ENCODE assay signal across 1 cellular context in the genomic region with DNA sequence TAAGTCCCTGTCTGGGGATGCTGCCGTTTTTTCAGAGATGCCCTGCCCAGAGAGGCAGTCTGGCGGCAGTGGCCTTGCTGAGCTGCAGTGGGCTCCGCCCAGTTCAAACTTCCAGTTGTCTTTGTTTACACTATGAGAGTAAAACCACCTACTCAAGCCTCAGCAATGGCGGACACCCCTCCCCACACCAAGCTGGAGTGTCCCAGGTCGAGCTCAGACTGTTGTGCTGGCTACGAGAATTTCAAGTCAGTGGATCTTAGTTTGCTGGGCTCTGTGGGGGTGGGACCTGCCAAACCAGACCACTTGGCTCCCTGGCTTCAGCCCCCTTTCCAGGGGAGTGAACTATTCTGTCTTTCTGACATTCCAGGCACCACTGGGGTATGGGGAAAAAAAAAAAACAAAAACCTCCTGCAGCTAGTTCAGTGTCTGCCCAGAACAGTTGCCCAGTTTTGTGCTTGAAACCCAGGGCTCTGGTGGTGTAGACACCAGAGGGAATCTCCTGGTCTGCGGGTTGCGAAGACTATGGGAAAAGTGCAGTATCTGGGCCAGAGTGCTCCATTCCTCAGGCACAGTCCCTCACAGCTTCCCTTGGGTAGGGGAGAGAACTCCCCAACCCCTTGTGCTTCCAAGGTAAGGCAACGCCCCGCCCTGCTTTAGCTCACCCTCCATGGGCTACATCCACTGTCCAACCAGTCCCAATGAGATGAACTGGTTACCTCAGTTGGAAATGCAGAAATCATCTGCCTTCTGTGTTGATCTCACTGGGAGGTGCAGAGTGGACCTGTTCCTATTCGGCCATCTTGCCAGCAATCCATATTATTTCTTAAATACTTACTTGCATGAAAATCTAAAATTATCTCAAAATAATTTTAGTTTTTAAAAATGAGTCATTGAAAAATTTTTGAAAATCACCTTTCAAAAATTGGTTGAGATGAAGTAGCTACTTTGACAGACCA.
TF ChIP-seq lines count a peak whose summit lies in the region.

No MANE protein-coding gene starts in this region.

TF ChIP-seq in HepG2, 621 proteins besides CTCF, POLR2A, EP300 and RAD21 (continued from another document and continues in another):
- TF ChIP-seq, protein P1, sequence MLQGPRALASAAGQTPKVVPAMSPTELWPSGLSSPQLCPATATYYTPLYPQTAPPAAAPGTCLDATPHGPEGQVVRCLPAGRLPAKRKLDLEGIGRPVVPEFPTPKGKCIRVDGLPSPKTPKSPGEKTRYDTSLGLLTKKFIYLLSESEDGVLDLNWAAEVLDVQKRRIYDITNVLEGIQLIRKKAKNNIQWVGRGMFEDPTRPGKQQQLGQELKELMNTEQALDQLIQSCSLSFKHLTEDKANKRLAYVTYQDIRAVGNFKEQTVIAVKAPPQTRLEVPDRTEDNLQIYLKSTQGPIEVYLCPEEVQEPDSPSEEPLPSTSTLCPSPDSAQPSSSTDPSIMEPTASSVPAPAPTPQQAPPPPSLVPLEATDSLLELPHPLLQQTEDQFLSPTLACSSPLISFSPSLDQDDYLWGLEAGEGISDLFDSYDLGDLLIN (CRISPR knock-in tag; IDR thresholded peaks at IDR 0.05; ENCODE audit: borderline replicate concordance) = no peak
- TF ChIP-seq ZNF205 (CRISPR knock-in tag; IDR thresholded peaks at IDR 0.05) (no peak), HOMEZ (CRISPR knock-in tag; IDR thresholded peaks at IDR 0.05; ENCODE audit: low read depth) (0 out of 2 replicates have a peak, but pooled peaks have one; percentile 17), ZNF878 (CRISPR knock-in tag; IDR thresholded peaks at IDR 0.05) (no peak), ZFP91 (CRISPR knock-in tag; IDR thresholded peaks at IDR 0.05; ENCODE audit: borderline replicate concordance) (0 out of 2 replicates have a peak, but pooled peaks have one; percentile 22), HNF4G (IDR thresholded peaks at IDR 0.05; ENCODE audit: borderline replicate concordance, low read depth, low read length) (peak; percentile 27; the same call in 1 of the 2 replicates), HNF4G (CRISPR knock-in tag; IDR thresholded peaks at IDR 0.05; ENCODE audit: borderline replicate concordance, low read depth) (no peak), ZNF574 (CRISPR knock-in tag; IDR thresholded peaks at IDR 0.05) (peak; percentile 34; the same call in 1 of the 2 replicates), ARID5B (CRISPR knock-in tag; IDR thresholded peaks at IDR 0.05) (peak; percentile 49; the same call in 1 of the 2 replicates), PHF21A (CRISPR knock-in tag; IDR thresholded peaks at IDR 0.05) (no peak), ATF1 (CRISPR knock-in tag; IDR thresholded peaks at IDR 0.05) (no peak), BCL6 (CRISPR knock-in tag; IDR thresholded peaks at IDR 0.05) (peak; percentile 20; the same call in 1 of the 2 replicates), MTERF4 (CRISPR knock-in tag; IDR thresholded peaks at IDR 0.05) (no peak), ZNF672 (CRISPR knock-in tag; IDR thresholded peaks at IDR 0.05) (no peak), HNF4A (CRISPR knock-in tag; IDR thresholded peaks at IDR 0.05) (peak; percentile 55; the same call in 1 of the 2 replicates), KDM5A (IDR thresholded peaks at IDR 0.05; ENCODE audit: borderline replicate concordance, low read length) (no peak), RFXANK (CRISPR knock-in tag; IDR thresholded peaks at IDR 0.05) (no peak), SUZ12 (IDR thresholded peaks at IDR 0.05; ENCODE audit: low read depth, low read length) (no peak)
- TF ChIP-seq, protein P2, sequence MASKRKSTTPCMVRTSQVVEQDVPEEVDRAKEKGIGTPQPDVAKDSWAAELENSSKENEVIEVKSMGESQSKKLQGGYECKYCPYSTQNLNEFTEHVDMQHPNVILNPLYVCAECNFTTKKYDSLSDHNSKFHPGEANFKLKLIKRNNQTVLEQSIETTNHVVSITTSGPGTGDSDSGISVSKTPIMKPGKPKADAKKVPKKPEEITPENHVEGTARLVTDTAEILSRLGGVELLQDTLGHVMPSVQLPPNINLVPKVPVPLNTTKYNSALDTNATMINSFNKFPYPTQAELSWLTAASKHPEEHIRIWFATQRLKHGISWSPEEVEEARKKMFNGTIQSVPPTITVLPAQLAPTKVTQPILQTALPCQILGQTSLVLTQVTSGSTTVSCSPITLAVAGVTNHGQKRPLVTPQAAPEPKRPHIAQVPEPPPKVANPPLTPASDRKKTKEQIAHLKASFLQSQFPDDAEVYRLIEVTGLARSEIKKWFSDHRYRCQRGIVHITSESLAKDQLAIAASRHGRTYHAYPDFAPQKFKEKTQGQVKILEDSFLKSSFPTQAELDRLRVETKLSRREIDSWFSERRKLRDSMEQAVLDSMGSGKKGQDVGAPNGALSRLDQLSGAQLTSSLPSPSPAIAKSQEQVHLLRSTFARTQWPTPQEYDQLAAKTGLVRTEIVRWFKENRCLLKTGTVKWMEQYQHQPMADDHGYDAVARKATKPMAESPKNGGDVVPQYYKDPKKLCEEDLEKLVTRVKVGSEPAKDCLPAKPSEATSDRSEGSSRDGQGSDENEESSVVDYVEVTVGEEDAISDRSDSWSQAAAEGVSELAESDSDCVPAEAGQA (IDR thresholded peaks at IDR 0.05; ENCODE audit: low read depth) = no peak
- TF ChIP-seq, protein P2 (CRISPR knock-in tag; IDR thresholded peaks at IDR 0.05; ENCODE audit: borderline replicate concordance) = no peak
- TF ChIP-seq, protein P3, sequence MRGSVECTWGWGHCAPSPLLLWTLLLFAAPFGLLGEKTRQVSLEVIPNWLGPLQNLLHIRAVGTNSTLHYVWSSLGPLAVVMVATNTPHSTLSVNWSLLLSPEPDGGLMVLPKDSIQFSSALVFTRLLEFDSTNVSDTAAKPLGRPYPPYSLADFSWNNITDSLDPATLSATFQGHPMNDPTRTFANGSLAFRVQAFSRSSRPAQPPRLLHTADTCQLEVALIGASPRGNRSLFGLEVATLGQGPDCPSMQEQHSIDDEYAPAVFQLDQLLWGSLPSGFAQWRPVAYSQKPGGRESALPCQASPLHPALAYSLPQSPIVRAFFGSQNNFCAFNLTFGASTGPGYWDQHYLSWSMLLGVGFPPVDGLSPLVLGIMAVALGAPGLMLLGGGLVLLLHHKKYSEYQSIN (CRISPR knock-in tag; IDR thresholded peaks at IDR 0.05; ENCODE audit: borderline replicate concordance) = no peak
- TF ChIP-seq, protein P4, sequence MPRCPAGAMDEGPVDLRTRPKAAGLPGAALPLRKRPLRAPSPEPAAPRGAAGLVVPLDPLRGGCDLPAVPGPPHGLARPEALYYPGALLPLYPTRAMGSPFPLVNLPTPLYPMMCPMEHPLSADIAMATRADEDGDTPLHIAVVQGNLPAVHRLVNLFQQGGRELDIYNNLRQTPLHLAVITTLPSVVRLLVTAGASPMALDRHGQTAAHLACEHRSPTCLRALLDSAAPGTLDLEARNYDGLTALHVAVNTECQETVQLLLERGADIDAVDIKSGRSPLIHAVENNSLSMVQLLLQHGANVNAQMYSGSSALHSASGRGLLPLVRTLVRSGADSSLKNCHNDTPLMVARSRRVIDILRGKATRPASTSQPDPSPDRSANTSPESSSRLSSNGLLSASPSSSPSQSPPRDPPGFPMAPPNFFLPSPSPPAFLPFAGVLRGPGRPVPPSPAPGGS (CRISPR knock-in tag; IDR thresholded peaks at IDR 0.05) = no peak
